In genomic region chr2:174771136-174771535, GRCh38 we compare ENCODE assay signal across 1 cellular context.
TF ChIP-seq lines count a peak whose summit lies in the region.

No MANE protein-coding gene starts in this region.

TF ChIP-seq in H1, 55 proteins besides CTCF, POLR2A, EP300 and RAD21:
- TF ChIP-seq RFX5 (IDR thresholded peaks at IDR 0.05; ENCODE audit: borderline replicate concordance, low read depth, low read length) = no peak
